Comparison of ENCODE assay signal across 19 cellular contexts in genomic region chr17:57425903-57426574, GRCh38.
A peak's percentile ranks its signal among the peaks of the same experiment; 100 is the strongest.
DNase-seq lines count a peak whose midpoint lies in the region; ATAC-seq, FAIRE-seq and TF ChIP-seq lines count a peak whose summit lies in the region.
"Had no signal": no experiment of that assay in that cellular context is flagged by ENCODE, and none has a peak within 500 bp of the region (broad histone marks: within the 10 kb centered on the region; RNA-seq: fewer than 3 reads in every experiment).

No MANE protein-coding gene starts in this region.

- ATAC-seq in activated CD8-positive, alpha-beta T cell treated with anti-CD3 and anti-CD28 coated beads for 36 hours: no peak
- ATAC-seq in activated CD8-positive, alpha-beta T cell treated with anti-CD3 and anti-CD28 coated beads, Interleukin-2, amount 10 ng/mL, durations not matched to agents 7 days and 5 days: no peak
- ATAC-seq in GM12878: peak; percentile 52
- no peak for ATAC-seq in HG02623 (IDR thresholded peaks at IDR 0.05; ENCODE audit: unreplicated experiment)
- ATAC-seq: heart right ventricle had no signal

- RAD21 ChIA-PET in GM12878 (lab: Charles Lee; ENCODE audit: unreplicated experiment): interaction anchor here (0.6 kb wide), 1 partner anchor 88 kb away, joined by 3 read pairs; no protein-coding TSS in a partner anchor

- H3K36me3 ChIP-seq in MM.1S (replicated peaks; ENCODE audit: insufficient read depth, low read length): no peaks in the 10 kb centered on the region
- H3K36me3 ChIP-seq in GM12878 (ENCODE audit: control insufficient read depth in 2 of 2, insufficient read depth in 2 of 2, low read length in 1 of 2): peaks cover 0 to 3% of the 10 kb centered on the region in 2 experiments; a peak in 3 of 4 replicates
- no peaks in the 10 kb centered on the region for H3K36me3 ChIP-seq in smooth muscle cell (ENCODE audit: low read depth)
- H3K36me3 ChIP-seq: cardiac muscle cell, heart right ventricle, Peyer's patch, right atrium auricular region had no signal

- FAIRE-seq in GM12878 (lab: Jason Lieb, UNC) (no peak), GM12891 (lab: Jason Lieb, UNC) (no peak)

- H3K4me3 Mint-ChIP-seq in activated CD8-positive, alpha-beta T cell treated with anti-CD3 and anti-CD28 coated beads for 36 hours: no peak overlapping the region
- H3K4me3 Mint-ChIP-seq in activated CD8-positive, alpha-beta T cell treated with anti-CD3 and anti-CD28 coated beads, Interleukin-2, amount 10 ng/mL, durations not matched to agents 7 days and 5 days: no peak overlapping the region
- H3K4me3 Mint-ChIP-seq: HFFc6, memory B cell had no signal

- TF ChIP-seq RAD21 in GM12878 (IDR thresholded peaks at IDR 0.05; ENCODE audit: insufficient read depth, low read depth, low read length): no peak

- POLR2A ChIA-PET in activated CD8-positive, alpha-beta T cell treated with anti-CD3 and anti-CD28 coated beads for 36 hours (lab: Charles Lee): interaction anchor here (0.7 kb wide), 1 partner anchor 117 kb away, joined by 3 read pairs; no protein-coding TSS in a partner anchor
- POLR2A ChIA-PET in activated CD8-positive, alpha-beta T cell treated with anti-CD3 and anti-CD28 coated beads, Interleukin-2, amount 10 ng/mL, durations not matched to agents 7 days and 5 days (lab: Charles Lee): no interaction called here
- POLR2A ChIA-PET in GM12878 (lab: Charles Lee): interaction anchor here (0.9 kb wide), 1 partner anchor 34 kb away, joined by 3 read pairs; no protein-coding TSS in a partner anchor

- intact Hi-C loops in activated CD8-positive, alpha-beta T cell treated with anti-CD3 and anti-CD28 coated beads for 36 hours (cut with micrococcal nuclease): no loop called here
- intact Hi-C loops in GM12878 (cut with micrococcal nuclease; ENCODE audit: unreplicated experiment): no loop called here

- CTCF ChIA-PET in activated CD8-positive, alpha-beta T cell treated with anti-CD3 and anti-CD28 coated beads for 36 hours (lab: Charles Lee): interaction anchor here (1.2 to 1.4 kb wide), 2 partner anchors 57 to 182 kb away, joined by 3 to 8 read pairs; no protein-coding TSS in a partner anchor
- CTCF ChIA-PET in activated CD8-positive, alpha-beta T cell treated with anti-CD3 and anti-CD28 coated beads, Interleukin-2, amount 10 ng/mL, durations not matched to agents 7 days and 5 days (lab: Charles Lee): interaction anchor here (1.4 kb wide), 1 partner anchor 183 kb away, joined by 3 read pairs; no protein-coding TSS in a partner anchor
- CTCF ChIA-PET in GM12878 (lab: Yijun Ruan, JAX): interaction anchor here (1.0 to 2.0 kb wide), 2 partner anchors 10 to 15 kb away, joined by 4 to 12 read pairs; no protein-coding TSS in a partner anchor

- H2AFZ ChIP-seq in MM.1S (ENCODE audit: low read length) (no peak overlapping the region), GM12878 (ENCODE audit: control insufficient read depth, low read depth, low read length) (no peak overlapping the region), smooth muscle cell (ENCODE audit: low read depth) (no peak overlapping the region)

- no peaks in the 10 kb centered on the region for H4K20me1 ChIP-seq in MM.1S (ENCODE audit: insufficient read depth, low read length)
- H4K20me1 ChIP-seq in GM12878 (ENCODE audit: control insufficient read depth, insufficient read depth): no peaks in the 10 kb centered on the region
- no peaks in the 10 kb centered on the region for H4K20me1 ChIP-seq in smooth muscle cell (ENCODE audit: low read depth)

- no peaks in the 10 kb centered on the region for H3K27me3 ChIP-seq in MM.1S (replicated peaks; ENCODE audit: insufficient read depth, low read length)
- H3K27me3 ChIP-seq in GM12878 (replicated peaks in 1 of 2; ENCODE audit: control insufficient read depth in 2 of 2, insufficient read depth in 2 of 2, low read length in 1 of 2): no peaks in the 10 kb centered on the region
- no peaks in the 10 kb centered on the region for H3K27me3 ChIP-seq in smooth muscle cell (ENCODE audit: low read depth)
- H3K27me3 ChIP-seq: cardiac muscle cell, heart right ventricle, Peyer's patch, right atrium auricular region had no signal

- BruUV-seq in GM12878 (replicated peaks; lab: Mats Ljungman, UMichigan): no TSS peak

- no peaks in the 10 kb centered on the region for H3K9me3 Mint-ChIP-seq in activated CD8-positive, alpha-beta T cell treated with anti-CD3 and anti-CD28 coated beads for 36 hours
- H3K9me3 Mint-ChIP-seq in activated CD8-positive, alpha-beta T cell treated with anti-CD3 and anti-CD28 coated beads, Interleukin-2, amount 10 ng/mL, durations not matched to agents 7 days and 5 days (ENCODE audit: insufficient read depth): no peaks in the 10 kb centered on the region
- H3K9me3 Mint-ChIP-seq: HFFc6, memory B cell had no signal

- TF ChIP-seq CTCF in activated CD8-positive, alpha-beta T cell treated with anti-CD3 and anti-CD28 coated beads for 36 hours (IDR thresholded peaks at IDR 0.05): no peak
- no peak for TF ChIP-seq CTCF in MM.1S (IDR thresholded peaks at IDR 0.05; ENCODE audit: low read length)
- no peak for TF ChIP-seq CTCF in GM12878 (IDR thresholded peaks at IDR 0.05 in 2 of 3, conservative IDR thresholded peaks at IDR 0.05 in 1 of 3; ENCODE audit: control insufficient read depth in 2 of 3, extremely low read depth in 1 of 3, insufficient read depth in 1 of 3, low read depth in 3 of 3, low read length in 3 of 3)
- no peak for TF ChIP-seq CTCF in smooth muscle cell (IDR thresholded peaks at IDR 0.05; ENCODE audit: borderline replicate concordance, insufficient read depth, poor library complexity, severe bottlenecking)

- WGBS in GM12878 (ENCODE audit: insufficient coverage, insufficient replicate concordance, low lambda C conversion rate, missing lambda C conversion rate): 53% methylated on average over 7 of the region's 7 CpGs
- 73% methylated on average over 7 of the region's 7 CpGs for WGBS in smooth muscle cell (ENCODE audit: low lambda C conversion rate)

- H3K4me3 ChIP-seq in MM.1S (ENCODE audit: low read length): no peak overlapping the region
- 0 out of 2 replicates have a peak overlapping the region, but pooled peaks have one; percentile 11 for H3K4me3 ChIP-seq in GM12878
- no peak overlapping the region for H3K4me3 ChIP-seq in smooth muscle cell
- H3K4me3 ChIP-seq: cardiac muscle cell, heart right ventricle, Peyer's patch, right atrium auricular region, SK-N-MC had no signal

- peaks cover 7% of the 10 kb centered on the region for H3K36me3 Mint-ChIP-seq in activated CD8-positive, alpha-beta T cell treated with anti-CD3 and anti-CD28 coated beads for 36 hours (ENCODE audit: low read depth)
- peaks cover 6% of the 10 kb centered on the region for H3K36me3 Mint-ChIP-seq in activated CD8-positive, alpha-beta T cell treated with anti-CD3 and anti-CD28 coated beads, Interleukin-2, amount 10 ng/mL, durations not matched to agents 7 days and 5 days (ENCODE audit: low read depth)

- H3K4me1 ChIP-seq in MM.1S (ENCODE audit: low read length): peaks cover 10% of the 10 kb centered on the region
- H3K4me1 ChIP-seq in GM12878 (ENCODE audit: control insufficient read depth, insufficient read depth, low read length): peaks cover 50% of the 10 kb centered on the region
- H3K4me1 ChIP-seq in smooth muscle cell (ENCODE audit: low read depth): peaks cover 22% of the 10 kb centered on the region

- H3F3A ChIP-seq in MM.1S (ENCODE audit: insufficient read depth, low read length) (no peaks in the 10 kb centered on the region), smooth muscle cell (ENCODE audit: low read depth) (peaks cover 7% of the 10 kb centered on the region)

- in situ Hi-C loops in GM12878 (cut with MboI): no loop called here

- H3K27me3 Mint-ChIP-seq in activated CD8-positive, alpha-beta T cell treated with anti-CD3 and anti-CD28 coated beads for 36 hours: no peaks in the 10 kb centered on the region
- H3K27me3 Mint-ChIP-seq in activated CD8-positive, alpha-beta T cell treated with anti-CD3 and anti-CD28 coated beads, Interleukin-2, amount 10 ng/mL, durations not matched to agents 7 days and 5 days (ENCODE audit: low read depth): no peaks in the 10 kb centered on the region
- H3K27me3 Mint-ChIP-seq: memory B cell had no signal

- DNase-seq in activated CD8-positive, alpha-beta T cell treated with anti-CD3 and anti-CD28 coated beads for 36 hours: no peak
- DNase-seq in activated CD8-positive, alpha-beta T cell treated with anti-CD3 and anti-CD28 coated beads, Interleukin-2, amount 10 ng/mL, durations not matched to agents 7 days and 5 days: no peak
- DNase-seq in MM.1S: peak; percentile 12
- DNase-seq in GM12878 (ENCODE audit: low read depth, low spot score): no peak
- DNase-seq in smooth muscle cell (lab: John Stamatoyannopoulos, UW; ENCODE audit: unreplicated experiment): no peak
- no peak for DNase-seq in GDM1 (lab: John Stamatoyannopoulos, UW)
- DNase-seq in GM12891 (ENCODE audit: insufficient read length, low spot score): no peak
- DNase-seq: activated CD4-positive, alpha-beta T cell treated with anti-CD3 and anti-CD28 coated beads, Interleukin-2, amount 50 U/mL, for 1 hour; DMS79 treated with DMSO at 0.1 percent for 48 hours; heart right ventricle; HFFc6; islet precursor cell; NCI-H446 treated with DMSO at 0.1 percent for 48 hours; Peyer's patch had no signal

- H3K4me2 ChIP-seq in MM.1S (ENCODE audit: low read depth, low read length) (peak overlapping the region; percentile 40; the same call in 1 of the 2 replicates), GM12878 (ENCODE audit: control insufficient read depth, insufficient read depth) (peak overlapping the region; percentile 39), smooth muscle cell (peak overlapping the region; percentile 50)

- TF ChIP-seq POLR2A in GM12878 (IDR thresholded peaks at IDR 0.05; ENCODE audit: low read depth, low read length) (no peak), GM12891 (IDR thresholded peaks at IDR 0.05; ENCODE audit: low read depth, low read length) (no peak)

- SMC1A ChIA-PET in GM12878 (lab: Charles Lee; ENCODE audit: uncharacterized antibody, unreplicated experiment): interaction anchor here (1.0 to 7.9 kb wide), 3 partner anchors 15 to 183 kb away, joined by 3 to 53 read pairs (median 3); no protein-coding TSS in a partner anchor

- H3K9me2 ChIP-seq in MM.1S (replicated peaks; ENCODE audit: insufficient read depth, low read length): no peaks in the 10 kb centered on the region

- H3K9ac ChIP-seq in MM.1S (ENCODE audit: low read length) (no peak overlapping the region), GM12878 (ENCODE audit: control insufficient read depth, insufficient read depth, low read length) (no peak overlapping the region), smooth muscle cell (ENCODE audit: low read depth) (no peak overlapping the region)

- H3K27ac Mint-ChIP-seq in activated CD8-positive, alpha-beta T cell treated with anti-CD3 and anti-CD28 coated beads for 36 hours: peak overlapping the region; percentile 41
- H3K27ac Mint-ChIP-seq in activated CD8-positive, alpha-beta T cell treated with anti-CD3 and anti-CD28 coated beads, Interleukin-2, amount 10 ng/mL, durations not matched to agents 7 days and 5 days: no peak overlapping the region
- H3K27ac Mint-ChIP-seq: HFFc6, memory B cell had no signal

- TF ChIP-seq EP300 in GM12878 (IDR thresholded peaks at IDR 0.05; ENCODE audit: borderline replicate concordance in 1 of 2, control insufficient read depth in 1 of 2, low read depth in 2 of 2, low read length in 2 of 2): no peak

- H3K9me3 ChIP-seq in MM.1S (replicated peaks; ENCODE audit: insufficient read depth, low read length) (no peaks in the 10 kb centered on the region), GM12878 (replicated peaks; ENCODE audit: control insufficient read depth, insufficient read depth, low read length) (no peaks in the 10 kb centered on the region; the same call in 2 of the 3 replicates), smooth muscle cell (replicated peaks; ENCODE audit: low read depth) (no peaks in the 10 kb centered on the region)
- H3K9me3 ChIP-seq: heart right ventricle, Peyer's patch, right atrium auricular region had no signal

- no peak overlapping the region; the same call in 1 of the 2 replicates for H3K27ac ChIP-seq in MM.1S (ENCODE audit: low read length)
- H3K27ac ChIP-seq in GM12878 (ENCODE audit: control insufficient read depth, insufficient read depth): peak overlapping the region; percentile 47; the same call in 1 of the 2 replicates
- peak overlapping the region; percentile 39 for H3K27ac ChIP-seq in smooth muscle cell (ENCODE audit: low read depth)
- H3K27ac ChIP-seq: cardiac muscle cell, heart right ventricle, right atrium auricular region, SK-N-MC had no signal

- H3K4me1 Mint-ChIP-seq in activated CD8-positive, alpha-beta T cell treated with anti-CD3 and anti-CD28 coated beads for 36 hours (ENCODE audit: low read depth): peaks cover 50% of the 10 kb centered on the region
- peaks cover 22% of the 10 kb centered on the region for H3K4me1 Mint-ChIP-seq in activated CD8-positive, alpha-beta T cell treated with anti-CD3 and anti-CD28 coated beads, Interleukin-2, amount 10 ng/mL, durations not matched to agents 7 days and 5 days (ENCODE audit: low read depth)

- H3K79me2 ChIP-seq in MM.1S (ENCODE audit: low read length) (peaks cover 91% of the 10 kb centered on the region), GM12878 (ENCODE audit: control insufficient read depth, insufficient read depth, low read length) (peaks cover 37% of the 10 kb centered on the region), smooth muscle cell (ENCODE audit: low read depth) (peaks cover 24% of the 10 kb centered on the region)
